2 cellular contexts compared by ENCODE assay signal in genomic region chr6:33019358-33019757, GRCh38.
TF ChIP-seq lines count a peak whose summit lies in the region.

No MANE protein-coding gene starts in this region.

TF ChIP-seq in liver, 16 proteins besides CTCF, POLR2A, EP300 and RAD21:
- TF ChIP-seq TAF1 (conservative IDR thresholded peaks at IDR 0.05) (no peak), EGR1 (IDR thresholded peaks at IDR 0.05; ENCODE audit: low read depth in 2 of 2) (no peak), SP1 (IDR thresholded peaks at IDR 0.05) (no peak), RXRA (IDR thresholded peaks at IDR 0.05) (no peak)

TF ChIP-seq in HepG2, 621 proteins besides CTCF, POLR2A, EP300 and RAD21:
- TF ChIP-seq FOXK1 (CRISPR knock-in tag; IDR thresholded peaks at IDR 0.05; ENCODE audit: borderline replicate concordance, low read depth): no peak
- no peak for TF ChIP-seq ARNT (IDR thresholded peaks at IDR 0.05)
- TF ChIP-seq ZBTB33 (CRISPR knock-in tag; IDR thresholded peaks at IDR 0.05): no peak
- no peak for TF ChIP-seq GATAD2A (CRISPR knock-in tag; IDR thresholded peaks at IDR 0.05)
- no peak for TF ChIP-seq GFI1 (CRISPR knock-in tag; IDR thresholded peaks at IDR 0.05; ENCODE audit: borderline replicate concordance)
- no peak for TF ChIP-seq BCLAF1 (IDR thresholded peaks at IDR 0.05)
- TF ChIP-seq ZNF609 (CRISPR knock-in tag; IDR thresholded peaks at IDR 0.05; ENCODE audit: borderline replicate concordance): no peak
- TF ChIP-seq JARID2 (CRISPR knock-in tag; IDR thresholded peaks at IDR 0.05; ENCODE audit: insufficient replicate concordance): no peak
- TF ChIP-seq ISL2 (CRISPR knock-in tag; IDR thresholded peaks at IDR 0.05): no peak
- no peak for TF ChIP-seq MAX (IDR thresholded peaks at IDR 0.05)
- no peak for TF ChIP-seq RFXANK (CRISPR knock-in tag; IDR thresholded peaks at IDR 0.05)
- TF ChIP-seq ATF6 (CRISPR knock-in tag; conservative IDR thresholded peaks at IDR 0.05): no peak
- TF ChIP-seq ZNF629 (CRISPR knock-in tag; conservative IDR thresholded peaks at IDR 0.05): no peak
- no peak for TF ChIP-seq ZNF879 (CRISPR knock-in tag; IDR thresholded peaks at IDR 0.05)
- no peak for TF ChIP-seq RFX1 (IDR thresholded peaks at IDR 0.05)
- no peak for TF ChIP-seq IKZF5 (CRISPR knock-in tag; IDR thresholded peaks at IDR 0.05)
- no peak for TF ChIP-seq MEIS2 (CRISPR knock-in tag; IDR thresholded peaks at IDR 0.05)
- no peak for TF ChIP-seq ZNF124 (CRISPR knock-in tag; IDR thresholded peaks at IDR 0.05)
